In genomic region chr5:126512451-126512850, GRCh38 we compare ENCODE assay signal across 18 cellular contexts.
DNase-seq lines count a peak whose midpoint lies in the region; ATAC-seq and TF ChIP-seq lines count a peak whose summit lies in the region.
"Had no signal": no experiment of that assay in that cellular context is flagged by ENCODE, and none has a peak within 500 bp of the region (broad histone marks: within the 10 kb centered on the region; RNA-seq: fewer than 3 reads in every experiment).

No MANE protein-coding gene starts in this region.

- H3K79me1 ChIP-seq in IMR-90 (ENCODE audit: low read depth in 1 of 2, low read length in 2 of 2) = no peaks in the 10 kb centered on the region
- H3K79me1 ChIP-seq in neuronal stem cell (ENCODE audit: low read depth, low read length) = no peaks in the 10 kb centered on the region

- H3K4ac ChIP-seq in IMR-90 (ENCODE audit: low read depth, low read length) = no peak overlapping the region
- no peak overlapping the region for H3K4ac ChIP-seq in neuronal stem cell (ENCODE audit: low read length)

- dilution Hi-C loops in IMR-90 (cut with HindIII; ENCODE audit: low sequenced_read_pairs, unreplicated experiment) = no loop called here

- H2BK5ac ChIP-seq in IMR-90 (ENCODE audit: low read depth, low read length, poor library complexity, severe bottlenecking) (no peak overlapping the region), neuronal stem cell (ENCODE audit: low read length) (no peak overlapping the region)

- H3K27ac ChIP-seq in IMR-90 (ENCODE audit: insufficient read depth, low read length) (no peak overlapping the region), esophagus squamous epithelium (peak overlapping the region in 3 of 4 donors; percentile 21 to 62 (median 62)), neuronal stem cell (replicated peaks; ENCODE audit: low read length) (no peak overlapping the region), stomach smooth muscle (ENCODE audit: low read length) (peak overlapping the region; percentile 18), tibial artery (no peak overlapping the region)

- H3K36me3 ChIP-seq in IMR-90 (ENCODE audit: control insufficient read depth, insufficient read depth, low read length) (no peaks in the 10 kb centered on the region), esophagus squamous epithelium (no peaks in the 10 kb centered on the region), neuronal stem cell (replicated peaks in 1 of 2; ENCODE audit: control insufficient read depth in 2 of 2, insufficient read depth in 2 of 2, low read length in 2 of 2) (no peaks in the 10 kb centered on the region), stomach smooth muscle (ENCODE audit: control insufficient read depth in 2 of 2, insufficient read depth in 2 of 2, low read length in 2 of 2) (no peaks in the 10 kb centered on the region), tibial artery (no peaks in the 10 kb centered on the region)

- H3K4me2 ChIP-seq in IMR-90 (ENCODE audit: low read depth, low read length) (no peak overlapping the region), neuronal stem cell (ENCODE audit: insufficient read depth, low read length, poor library complexity, severe bottlenecking) (no peak overlapping the region)

- ATAC-seq in IMR-90 (ENCODE audit: low read depth) (no peak), HG03196 (IDR thresholded peaks at IDR 0.05; ENCODE audit: unreplicated experiment) (no peak)
- ATAC-seq: Panc1 had no signal

- TF ChIP-seq RAD21 in IMR-90 (IDR thresholded peaks at IDR 0.05; ENCODE audit: low read length) = no peak

- no peak overlapping the region for H4K8ac ChIP-seq in IMR-90 (ENCODE audit: low read depth in 2 of 2, low read length in 2 of 2)
- H4K8ac ChIP-seq in neuronal stem cell (ENCODE audit: low read depth, low read length) = no peak overlapping the region

- H2BK20ac ChIP-seq in IMR-90 (ENCODE audit: low read depth, low read length) = peak overlapping the region; percentile 16; the same call in 1 of the 2 replicates

- no peak overlapping the region for H2BK120ac ChIP-seq in IMR-90 (ENCODE audit: low read depth, low read length)
- no peak overlapping the region for H2BK120ac ChIP-seq in neuronal stem cell (ENCODE audit: low read depth, low read length)

- H3K4me3 ChIP-seq in IMR-90 (ENCODE audit: insufficient read depth, low read depth, low read length) = no peak overlapping the region
- no peak overlapping the region for H3K4me3 ChIP-seq in esophagus squamous epithelium
- no peak overlapping the region for H3K4me3 ChIP-seq in neuronal stem cell (ENCODE audit: low read length in 2 of 2)
- no peak overlapping the region for H3K4me3 ChIP-seq in stomach smooth muscle (ENCODE audit: low read length in 2 of 2)
- no peak overlapping the region for H3K4me3 ChIP-seq in tibial artery

- no peak for TF ChIP-seq CTCF in IMR-90 (conservative IDR thresholded peaks at IDR 0.05; ENCODE audit: low read depth, low read length)
- TF ChIP-seq CTCF in esophagus squamous epithelium (IDR thresholded peaks at IDR 0.05) = no peak
- no peak for TF ChIP-seq CTCF in tibial artery (IDR thresholded peaks at IDR 0.05)

- H2BK15ac ChIP-seq in IMR-90 (ENCODE audit: low read depth, low read length) (no peak overlapping the region; the same call in 2 of the 3 replicates), neuronal stem cell (ENCODE audit: low read length) (no peak overlapping the region)

- POLR2A ChIA-PET in IMR-90 (lab: Charles Lee; ENCODE audit: unreplicated experiment) = no interaction called here

- H3K9me1 ChIP-seq in IMR-90 (ENCODE audit: insufficient read depth, low read length) = 0 out of 2 replicates have a peak, but pooled peaks cover 5% of the 10 kb centered on the region

- H3K14ac ChIP-seq in IMR-90 (replicated peaks; ENCODE audit: low read depth, low read length) = no peak overlapping the region
- no peak overlapping the region for H3K14ac ChIP-seq in neuronal stem cell (ENCODE audit: low read length)

- H3K27me3 ChIP-seq in IMR-90 (ENCODE audit: control insufficient read depth, insufficient read depth, low read length) = no peaks in the 10 kb centered on the region
- H3K27me3 ChIP-seq in esophagus squamous epithelium = no peaks in the 10 kb centered on the region
- no peaks in the 10 kb centered on the region for H3K27me3 ChIP-seq in neuronal stem cell (ENCODE audit: control insufficient read depth in 3 of 3, insufficient read depth in 3 of 3, low read depth in 1 of 3, low read length in 3 of 3)
- H3K27me3 ChIP-seq in stomach smooth muscle (ENCODE audit: control insufficient read depth in 1 of 2, insufficient read depth in 2 of 2, low read length in 2 of 2) = no peaks in the 10 kb centered on the region
- H3K27me3 ChIP-seq in tibial artery = no peaks in the 10 kb centered on the region

- intact Hi-C loops in IMR-90 (cut with micrococcal nuclease) (no loop called here), esophagus squamous epithelium (cut with DNase I) (no loop called here), tibial artery (cut with DNase I; ENCODE audit: low total_unique reads) (no loop called here)

- H4K91ac ChIP-seq in IMR-90 (ENCODE audit: insufficient read depth, low read depth, low read length) (no peak overlapping the region), neuronal stem cell (ENCODE audit: low read depth, low read length, poor library complexity) (no peak overlapping the region)

- no peak overlapping the region for H3K56ac ChIP-seq in IMR-90 (ENCODE audit: extremely low read depth, insufficient read depth, low read length)

- H3K9ac ChIP-seq in IMR-90 (ENCODE audit: low read depth, low read length) = no peak overlapping the region
- no peak overlapping the region for H3K9ac ChIP-seq in neuronal stem cell (ENCODE audit: low read depth, low read length, poor library complexity)
- no peak overlapping the region for H3K9ac ChIP-seq in stomach smooth muscle (ENCODE audit: low read length in 2 of 2)

- CTCF ChIA-PET in IMR-90 (lab: Yijun Ruan, JAX) = interaction anchor here (0.9 to 1.4 kb wide), 2 partner anchors 12 to 20 kb away, joined by 3 to 10 read pairs; no protein-coding TSS in a partner anchor

- H2AK5ac ChIP-seq in IMR-90 (ENCODE audit: low read depth, low read length) (no peak overlapping the region), neuronal stem cell (ENCODE audit: low read depth, low read length) (no peak overlapping the region)

- BruUV-seq in IMR-90 (replicated peaks; lab: Mats Ljungman, UMichigan) = no TSS peak

- H3K18ac ChIP-seq in IMR-90 (ENCODE audit: low read depth, low read length) (no peak overlapping the region), neuronal stem cell (ENCODE audit: low read length) (no peak overlapping the region)

- no peak overlapping the region for H4K5ac ChIP-seq in IMR-90 (ENCODE audit: low read depth, low read length)

- WGBS in IMR-90 (ENCODE audit: extremely low coverage in 2 of 2, insufficient read length in 1 of 2), 2 experiments = 93% methylated on average over 3 of the region's 3 CpGs; no CpG with 5 or more reads in 1 of the 2 experiments
- WGBS in esophagus squamous epithelium, 2 donors = 83 to 94% methylated on average over 3 of the region's 3 CpGs
- WGBS in neuronal stem cell (ENCODE audit: extremely low coverage in 2 of 2, insufficient read length in 2 of 2, insufficient replicate concordance in 1 of 2), 2 donors = no CpG with 5 or more reads among the region's 3 CpGs

- in situ Hi-C loops in IMR-90 (cut with MboI; ENCODE audit: low sequenced_read_pairs) = no loop called here

- no peak overlapping the region for H3K23ac ChIP-seq in IMR-90 (ENCODE audit: low read depth, low read length)
- no peak overlapping the region for H3K23ac ChIP-seq in neuronal stem cell (ENCODE audit: low read depth, low read length, poor library complexity)

- H2AFZ ChIP-seq in IMR-90 (replicated peaks; ENCODE audit: low read length, poor library complexity) (no peak overlapping the region), neuronal stem cell (ENCODE audit: low read length) (peak overlapping the region; percentile 70)

- H3K4me1 ChIP-seq in IMR-90 (ENCODE audit: control insufficient read depth, insufficient read depth, low read length) (peaks cover 10% of the 10 kb centered on the region; the same call in 1 of the 2 replicates), esophagus squamous epithelium (peaks cover 0 to 36% (median 9%) of the 10 kb centered on the region in 3 donors), neuronal stem cell (ENCODE audit: control insufficient read depth in 2 of 2, insufficient read depth in 1 of 2, low read depth in 1 of 2, low read length in 2 of 2) (peaks cover 0 to 37% of the 10 kb centered on the region in 2 donors), stomach smooth muscle (ENCODE audit: control insufficient read depth, insufficient read depth, low read length) (peaks cover 3% of the 10 kb centered on the region), tibial artery (peaks cover 0 to 25% (median 5%) of the 10 kb centered on the region in 4 donors)

- no peaks in the 10 kb centered on the region for H4K20me1 ChIP-seq in IMR-90 (ENCODE audit: insufficient read depth, low read length)

- no peak for DNase-seq in IMR-90
- no peak for DNase-seq in esophagus squamous epithelium (lab: John Stamatoyannopoulos, UW)
- no peak for DNase-seq in neuronal stem cell (ENCODE audit: low spot score)
- DNase-seq in activated effector memory CD4-positive, alpha-beta T cell treated with anti-CD3 and anti-CD28 coated beads, Interleukin-2, amount 50 U/mL, for 16 hours = no peak
- no peak for DNase-seq in NCI-H1105 (lab: John Stamatoyannopoulos, UW)
- DNase-seq in tibial artery = no peak
- DNase-seq: CD4-positive, alpha-beta T cell; DMS153; GDM1; H9; NCI-H1092 treated with DMSO at 0.1 percent for 48 hours; NCI-H2081; NCI-H2171 treated with DMSO at 0.1 percent for 48 hours; NCI-H446 treated with DMSO at 0.1 percent for 48 hours; NCI-H69 had no signal

- no peak overlapping the region for H2AK9ac ChIP-seq in IMR-90 (replicated peaks; ENCODE audit: low read depth, low read length, poor library complexity)

- no peak overlapping the region for H2BK12ac ChIP-seq in neuronal stem cell (ENCODE audit: low read length)

- no peaks in the 10 kb centered on the region for H3K9me3 ChIP-seq in IMR-90 (ENCODE audit: control insufficient read depth, insufficient read depth, low read length)
- H3K9me3 ChIP-seq in esophagus squamous epithelium = no peaks in the 10 kb centered on the region
- H3K9me3 ChIP-seq in neuronal stem cell (replicated peaks in 1 of 2; ENCODE audit: control insufficient read depth in 2 of 2, insufficient read depth in 1 of 2, low read depth in 1 of 2, low read length in 2 of 2) = peaks cover 0 to 2% of the 10 kb centered on the region in 2 donors
- H3K9me3 ChIP-seq in stomach smooth muscle (ENCODE audit: control insufficient read depth in 2 of 2, low read length in 2 of 2) = no peaks in the 10 kb centered on the region
- H3K9me3 ChIP-seq in tibial artery = no peaks in the 10 kb centered on the region

- TF ChIP-seq POLR2A in IMR-90 (IDR thresholded peaks at IDR 0.05; ENCODE audit: low read depth, low read length) = no peak
- TF ChIP-seq POLR2A in esophagus squamous epithelium (IDR thresholded peaks at IDR 0.05) = no peak

TF ChIP-seq in IMR-90, 13 proteins besides CTCF, POLR2A, EP300 and RAD21 (continues in another document):
- no peak for TF ChIP-seq BHLHE40 (IDR thresholded peaks at IDR 0.05; ENCODE audit: low read depth, low read length)

Comparison
In these comparisons a context has a peak if more than half of its experiments do, and no peak if none do; other contexts are left out.
1. H3K27ac ChIP-seq: peak in esophagus squamous epithelium (3 of 4) and stomach smooth muscle (single experiment); none in IMR-90 (single experiment), neuronal stem cell (single experiment) and tibial artery (0 of 2).